ENCODE assay signal across 28 cellular contexts in genomic region chr21:33370292-33370691, GRCh38. TPM values are rescaled to one million over a fixed set of nuclear protein-coding genes. Genes with fewer than 3 reads are reported as not detected.
A peak's percentile ranks its signal among the peaks of the same experiment; 100 is the strongest.
DNase-seq lines count a peak whose midpoint lies in the region; ATAC-seq and TF ChIP-seq lines count a peak whose summit lies in the region.
"Had no signal": no experiment of that assay in that cellular context is flagged by ENCODE, and none has a peak within 500 bp of the region (broad histone marks: within the 10 kb centered on the region; RNA-seq: fewer than 3 reads in every experiment).

No MANE protein-coding gene starts in this region.

- H3F3A ChIP-seq in DOHH2 (ENCODE audit: control insufficient read depth, insufficient read depth): peaks cover 22% of the 10 kb centered on the region

- H3K9me3 ChIP-seq in DOHH2 (ENCODE audit: control insufficient read depth, insufficient read depth, low read length): peaks cover 22% of the 10 kb centered on the region
- H3K9me3 ChIP-seq in mucosa of descending colon: peaks cover 17% of the 10 kb centered on the region
- peaks cover 0 to 11% (median 9%) of the 10 kb centered on the region in 4 donors for H3K9me3 ChIP-seq in sigmoid colon

- H4K20me1 ChIP-seq in DOHH2 (ENCODE audit: control insufficient read depth, insufficient read depth, low read depth, low read length): no peaks in the 10 kb centered on the region

- no peaks in the 10 kb centered on the region for H3K9me2 ChIP-seq in DOHH2 (replicated peaks; ENCODE audit: control insufficient read depth, low read length)

- no peak for TF ChIP-seq CTCF in DOHH2 (IDR thresholded peaks at IDR 0.05; ENCODE audit: low read depth, low read length, poor library complexity, severe bottlenecking)
- TF ChIP-seq CTCF in choroid plexus epithelial cell (conservative IDR thresholded peaks at IDR 0.05; ENCODE audit: low read depth, low read length): no peak
- TF ChIP-seq CTCF in mucosa of descending colon (IDR thresholded peaks at IDR 0.05): no peak
- TF ChIP-seq CTCF in sigmoid colon (IDR thresholded peaks at IDR 0.05): no peak

- ATAC-seq in mucosa of descending colon: peak; percentile 62
- ATAC-seq: CD8-positive, alpha-beta T cell; GM12878; GM23338; Right ventricle myocardium inferior; SK-N-SH treated with all-trans-retinoic acid at 6 μM for 48 hours had no signal

- H3K36me3 ChIP-seq in DOHH2 (ENCODE audit: control insufficient read depth, low read length) (peaks cover 10% of the 10 kb centered on the region), mucosa of descending colon (ENCODE audit: low read depth) (no peaks in the 10 kb centered on the region), sigmoid colon (no peaks in the 10 kb centered on the region)
- H3K36me3 ChIP-seq: HAP-1, SJCRH30 had no signal

- no peak for TF ChIP-seq POLR2A in sigmoid colon (IDR thresholded peaks at IDR 0.05)

- peak; percentile 20 for DNase-seq in LHCN-M2 (ENCODE audit: low read depth)
- peak; percentile 17 for DNase-seq in choroid plexus epithelial cell (ENCODE audit: low read depth)
- DNase-seq in mucosa of descending colon: no peak
- no peak for DNase-seq in A172 (ENCODE audit: low spot score)
- DNase-seq in activated naive CD4-positive, alpha-beta T cell treated with anti-CD3 and anti-CD28 coated beads, Interleukin-2, amount 50 U/mL, for 16 hours: no peak
- no peak for DNase-seq in sigmoid colon
- DNase-seq: Caco-2; CD8-positive, alpha-beta T cell; EL; GDM1; HFFc6; NCI-H1092; NCI-H1436; NCI-H187 treated with DMSO at 0.1 percent for 48 hours; NCI-H2171 treated with DMSO at 0.1 percent for 48 hours; NCI-H524 treated with DMSO at 0.1 percent for 48 hours; NCI-H774; NK-92 treated with Interleukin-12 subunit alpha and Interleukin-12 subunit beta, amount 100 ng/mL, for 24 hours; PC-9; SJCRH30 had no signal

- TF ChIP-seq EP300 in sigmoid colon (IDR thresholded peaks at IDR 0.05): no peak

- H3K27me3 ChIP-seq in DOHH2 (ENCODE audit: control insufficient read depth, low read length) (no peaks in the 10 kb centered on the region), sigmoid colon (no peaks in the 10 kb centered on the region)
- H3K27me3 ChIP-seq: SJCRH30 had no signal

- no peaks in the 10 kb centered on the region for H3K79me2 ChIP-seq in DOHH2 (ENCODE audit: control insufficient read depth, low read length)

- intact Hi-C loops in mucosa of descending colon (cut with DNase I, micrococcal nuclease): loop anchor here in 1 of 2 donors (10.0 kb wide), 1 partner anchor 165 kb away; no protein-coding TSS in a partner anchor
- intact Hi-C loops in sigmoid colon (cut with DNase I): no loop called here

- no peak overlapping the region for H3K27ac ChIP-seq in DOHH2 (ENCODE audit: low read depth, low read length)
- H3K27ac ChIP-seq in sigmoid colon: no peak overlapping the region
- H3K27ac ChIP-seq: C4-2B, HL-60, PC-9, SJCRH30 had no signal

- 97 to 98% methylated on average over 2 of the region's 2 CpGs for WGBS in sigmoid colon, 2 donors

- H3K4me1 ChIP-seq in DOHH2 (ENCODE audit: control insufficient read depth, low read length) (peaks cover 70% of the 10 kb centered on the region), mucosa of descending colon (ENCODE audit: low read depth) (peaks cover 4% of the 10 kb centered on the region), sigmoid colon (no peaks in the 10 kb centered on the region)
- H3K4me1 ChIP-seq: HAP-1, SJCRH30 had no signal

- H3K4me3 ChIP-seq in DOHH2 (ENCODE audit: low read length) (peak overlapping the region; percentile 27), choroid plexus epithelial cell (ENCODE audit: low read depth, low read length) (no peak overlapping the region), mucosa of descending colon (no peak overlapping the region), sigmoid colon (no peak overlapping the region)
- H3K4me3 ChIP-seq: GM12878, GM23338, HAP-1, PC-9, SJCRH30 had no signal

- H3K4me2 ChIP-seq in DOHH2 (ENCODE audit: low read length): peak overlapping the region; percentile 27
- H3K4me2 ChIP-seq: GM23338, PC-9 had no signal

RNA-seq across cellular contexts. Expression of gene IFNGR2, which starts 32.9 kb away (rescaled TPM):
- 45.4 and 52.7 TPM in 2 replicates for total RNA-seq in LHCN-M2 (2014; rRNA removed)
- polyA plus RNA-seq in LHCN-M2 (2012): 29.2 TPM
- total RNA-seq in mucosa of descending colon: 100 to 1,000 TPM in 1 of 3 donors, 10 to 100 TPM in 2; 56.3 to 155 (median 87.8) TPM
- total RNA-seq in A172 (2014; rRNA removed; shearing (Covaris generic)): 70.9 and 73.2 TPM in 2 replicates
- total RNA-seq in sigmoid colon: 10 to 100 TPM; 34.9 to 65.8 (median 38.5) TPM
- 100 to 1,000 TPM in 2 of 3 donors, 10 to 100 TPM in 1; 72.1 to 178 (median 135) TPM for polyA plus RNA-seq in sigmoid colon

RNA-seq across cellular contexts. Expression of gene IFNAR1, which starts 45.5 kb away (rescaled TPM):
- total RNA-seq in LHCN-M2 (2014; rRNA removed) (13.4 and 20.3 TPM in 2 replicates), mucosa of descending colon (10 to 100 TPM; 41.9 to 49.5 (median 43.3) TPM), sigmoid colon (10 to 100 TPM; 23.5 to 32.6 (median 25.5) TPM)
- 13.0 TPM for polyA plus RNA-seq in LHCN-M2 (2012)
- total RNA-seq in A172 (2014; rRNA removed; shearing (Covaris generic)): 15.7 and 20.5 TPM in 2 replicates
- 10 to 100 TPM in 1 of 3 donors, 1 to 10 TPM in 2; 6.6 to 26.5 (median 7.9) TPM for polyA plus RNA-seq in sigmoid colon

Comparison
In these comparisons a context has a peak if more than half of its experiments do, and no peak if none do; other contexts are left out.
1. DNase-seq: peak in LHCN-M2 (single experiment) and choroid plexus epithelial cell (single experiment); none in mucosa of descending colon (0 of 3), A172 (single experiment), activated naive CD4-positive, alpha-beta T cell treated with anti-CD3 and anti-CD28 coated beads, Interleukin-2, amount 50 U/mL, for 16 hours (single experiment) and sigmoid colon (single experiment).